In genomic region chr3:35437381-35437780, GRCh38 we compare ENCODE assay signal across 23 cellular contexts.
A peak's percentile ranks its signal among the peaks of the same experiment; 100 is the strongest.
DNase-seq lines count a peak whose midpoint lies in the region; TF ChIP-seq lines count a peak whose summit lies in the region.
"Had no signal": no experiment of that assay in that cellular context is flagged by ENCODE, and none has a peak within 500 bp of the region (broad histone marks: within the 10 kb centered on the region; RNA-seq: fewer than 3 reads in every experiment).

No MANE protein-coding gene starts in this region.

- H3K9me3 ChIP-seq in trophoblast cell (ENCODE audit: insufficient read depth, low read depth, low read length): no peaks in the 10 kb centered on the region
- H3K9me3 ChIP-seq: BE2C, BLaER1 had no signal

- no peak overlapping the region for H3K4ac ChIP-seq in trophoblast cell (ENCODE audit: low read depth, low read length)

- H3K36me3 ChIP-seq in trophoblast cell (ENCODE audit: control insufficient read depth in 1 of 2, insufficient read depth in 2 of 2, low read length in 2 of 2): no peaks in the 10 kb centered on the region
- H3K36me3 ChIP-seq: BE2C, BLaER1 had no signal

- H3K27ac Mint-ChIP-seq in mesothelial cell of epicardium (peak overlapping the region; percentile 7), progenitor cell of endocrine pancreas (no peak overlapping the region)
- H3K27ac Mint-ChIP-seq: CD14-positive monocyte; CD4-positive, alpha-beta memory T cell; CD4-positive, CD25-positive, alpha-beta regulatory T cell; CD8-positive, alpha-beta memory T cell had no signal

- H3K4me3 Mint-ChIP-seq in mesothelial cell of epicardium (no peak overlapping the region), progenitor cell of endocrine pancreas (ENCODE audit: low read depth) (no peak overlapping the region)
- H3K4me3 Mint-ChIP-seq: CD14-positive monocyte; CD4-positive, alpha-beta memory T cell; CD4-positive, CD25-positive, alpha-beta regulatory T cell; CD8-positive, alpha-beta memory T cell had no signal

- no peaks in the 10 kb centered on the region for H3K36me3 Mint-ChIP-seq in mesothelial cell of epicardium
- H3K36me3 Mint-ChIP-seq in progenitor cell of endocrine pancreas (ENCODE audit: insufficient read depth): no peaks in the 10 kb centered on the region
- H3K36me3 Mint-ChIP-seq: CD14-positive monocyte; CD4-positive, alpha-beta memory T cell; CD4-positive, CD25-positive, alpha-beta regulatory T cell; CD8-positive, alpha-beta memory T cell had no signal

- H2AK5ac ChIP-seq in trophoblast cell (ENCODE audit: low read length): no peak overlapping the region

- H3K27me3 Mint-ChIP-seq in mesothelial cell of epicardium (ENCODE audit: low read depth) (no peaks in the 10 kb centered on the region), progenitor cell of endocrine pancreas (no peaks in the 10 kb centered on the region)
- H3K27me3 Mint-ChIP-seq: CD4-positive, alpha-beta memory T cell; CD4-positive, CD25-positive, alpha-beta regulatory T cell had no signal

- no peak overlapping the region for H2BK5ac ChIP-seq in trophoblast cell (ENCODE audit: low read depth, low read length, poor library complexity)

- no peak overlapping the region for H3K14ac ChIP-seq in trophoblast cell (ENCODE audit: low read length)

- TF ChIP-seq CTCF in mesothelial cell of epicardium (IDR thresholded peaks at IDR 0.05; ENCODE audit: unreplicated experiment): no peak
- TF ChIP-seq CTCF in progenitor cell of endocrine pancreas (IDR thresholded peaks at IDR 0.05; ENCODE audit: unreplicated experiment): no peak
- no peak for TF ChIP-seq CTCF in GM13977 (IDR thresholded peaks at IDR 0.05; ENCODE audit: extremely low read depth, insufficient read depth, missing control alignments)

- no peak overlapping the region for H2BK12ac ChIP-seq in trophoblast cell (ENCODE audit: low read length)

- peaks cover 18% of the 10 kb centered on the region for H3K79me1 ChIP-seq in trophoblast cell (ENCODE audit: low read length)

- H3K23ac ChIP-seq in trophoblast cell (ENCODE audit: low read length): no peak overlapping the region

- peak overlapping the region; percentile 51 for H3K4me2 ChIP-seq in trophoblast cell (ENCODE audit: low read length)
- H3K4me2 ChIP-seq: BLaER1 had no signal

- DNase-seq in ELF-1 (ENCODE audit: low read depth, low spot score) (peak; percentile 57), mesothelial cell of epicardium (ENCODE audit: low spot score in 2 of 2, unreplicated experiment in 2 of 2) (no peak), trophoblast cell (no peak), progenitor cell of endocrine pancreas (ENCODE audit: low spot score, unreplicated experiment) (no peak), NCI-H524 treated with DMSO at 0.1 percent for 48 hours (lab: John Stamatoyannopoulos, UW) (no peak), GM13977 (ENCODE audit: low spot score) (no peak), NCI-H2196 treated with DMSO at 0.1 percent for 48 hours (lab: John Stamatoyannopoulos, UW; ENCODE audit: unreplicated experiment) (no peak)
- DNase-seq: 8988T; ACHN; BE2C; C1 segment of cervical spinal cord; CD4-positive, alpha-beta memory T cell; CD4-positive, CD25-positive, alpha-beta regulatory T cell; CD8-positive, alpha-beta memory T cell; COR-L47; DMS 273 treated with DMSO at 0.1 percent for 48 hours; DMS153; DMS53; DMS79; GDM1 had no signal

- no peaks in the 10 kb centered on the region for H3K27me3 ChIP-seq in trophoblast cell (ENCODE audit: insufficient read depth, low read length)
- H3K27me3 ChIP-seq: BE2C, BLaER1 had no signal

- peak overlapping the region; percentile 93 for H3K27ac ChIP-seq in trophoblast cell (ENCODE audit: low read depth, low read length)
- H3K27ac ChIP-seq: BLaER1 had no signal

- H4K91ac ChIP-seq in trophoblast cell (ENCODE audit: low read depth, low read length): no peak overlapping the region

- H3K18ac ChIP-seq in trophoblast cell (ENCODE audit: low read length): no peak overlapping the region

- H4K8ac ChIP-seq in trophoblast cell (ENCODE audit: low read depth, low read length): no peak overlapping the region

- no CpG with 5 or more reads among the region's 1 CpG for WGBS in trophoblast cell (ENCODE audit: extremely low coverage, insufficient coverage, insufficient read length)

- in situ Hi-C loops in GM13977 (cut with MboI; ENCODE audit: low pct_unique_long_range_greater_than_20kb, low sequenced_read_pairs, unreplicated experiment): no loop called here

- no peak overlapping the region for H4K12ac ChIP-seq in trophoblast cell (ENCODE audit: low read depth, low read length)

- H2AFZ ChIP-seq in trophoblast cell (ENCODE audit: insufficient read depth, low read length, poor library complexity): no peak overlapping the region

- no peak overlapping the region for H3K4me3 ChIP-seq in trophoblast cell (ENCODE audit: low read depth, low read length)
- H3K4me3 ChIP-seq: BLaER1, GM12878 had no signal

- H3K4me1 Mint-ChIP-seq in mesothelial cell of epicardium: peaks cover 8% of the 10 kb centered on the region
- H3K4me1 Mint-ChIP-seq in progenitor cell of endocrine pancreas (ENCODE audit: low read depth): peaks cover 9% of the 10 kb centered on the region
- H3K4me1 Mint-ChIP-seq: CD14-positive monocyte; CD4-positive, alpha-beta memory T cell; CD4-positive, CD25-positive, alpha-beta regulatory T cell; CD8-positive, alpha-beta memory T cell had no signal

- H3K4me1 ChIP-seq in trophoblast cell (ENCODE audit: control insufficient read depth in 1 of 2, insufficient read depth in 2 of 2, low read length in 2 of 2): peaks cover 6% of the 10 kb centered on the region in 2 experiments
- H3K4me1 ChIP-seq: BE2C, BLaER1 had no signal

- H3K9me3 Mint-ChIP-seq in mesothelial cell of epicardium (peaks cover 13% of the 10 kb centered on the region), progenitor cell of endocrine pancreas (ENCODE audit: low read depth) (no peaks in the 10 kb centered on the region)

- no peak overlapping the region for H2BK120ac ChIP-seq in trophoblast cell (ENCODE audit: insufficient read depth, low read length, poor library complexity)

- no peak overlapping the region for H3K9ac ChIP-seq in trophoblast cell (ENCODE audit: low read length)
- H3K9ac ChIP-seq: BLaER1 had no signal

- no peaks in the 10 kb centered on the region for H3K79me2 ChIP-seq in trophoblast cell (ENCODE audit: control insufficient read depth, insufficient read depth, low read length, poor library complexity)
